ENCODE assay signal across 16 cellular contexts in genomic region chr4:9944431-9945425, GRCh38.
DNase-seq lines count a peak whose midpoint lies in the region; ATAC-seq and TF ChIP-seq lines count a peak whose summit lies in the region.
"Had no signal": no experiment of that assay in that cellular context is flagged by ENCODE, and none has a peak within 500 bp of the region (broad histone marks: within the 10 kb centered on the region; RNA-seq: fewer than 3 reads in every experiment).

No MANE protein-coding gene starts in this region.

- DNase-seq in EH (ENCODE audit: low read depth) (peak; percentile 7), RKO (ENCODE audit: low spot score) (peak; percentile 5), epithelial cell of prostate (ENCODE audit: low read depth, low spot score) (no peak), osteocyte (ENCODE audit: extremely low spot score, unreplicated experiment) (peak; percentile 56), CD1c-positive myeloid dendritic cell (ENCODE audit: extremely low spot score) (no peak), MV-4-11 (lab: John Stamatoyannopoulos, UW) (no peak)
- DNase-seq: AML-193; CD4-positive, CD25-positive, alpha-beta regulatory T cell; DMS79; GDM1; IMR-90; NCI-H1436 treated with DMSO at 0.1 percent for 48 hours; NCI-H2081; NCI-H510A treated with DMSO at 0.1 percent for 48 hours had no signal

- H3K9me3 Mint-ChIP-seq in osteocyte (ENCODE audit: unreplicated experiment), result no peaks in the 10 kb centered on the region

- H3K4me3 Mint-ChIP-seq in osteocyte (ENCODE audit: unreplicated experiment), result no peak overlapping the region
- H3K4me3 Mint-ChIP-seq: CD4-positive, CD25-positive, alpha-beta regulatory T cell had no signal

- peak overlapping the region; percentile 31 for H3K27ac ChIP-seq in epithelial cell of prostate

- H3K36me3 Mint-ChIP-seq in osteocyte (ENCODE audit: unreplicated experiment), result no peaks in the 10 kb centered on the region
- H3K36me3 Mint-ChIP-seq: CD4-positive, CD25-positive, alpha-beta regulatory T cell had no signal

- ATAC-seq in HG02884 (IDR thresholded peaks at IDR 0.05; ENCODE audit: unreplicated experiment), result no peak
- ATAC-seq in HG03354 (IDR thresholded peaks at IDR 0.05; ENCODE audit: poor library complexity, severe bottlenecking, unreplicated experiment), result no peak

- no peak for TF ChIP-seq CTCF in osteocyte (IDR thresholded peaks at IDR 0.05)

- H3K27me3 Mint-ChIP-seq in osteocyte (ENCODE audit: unreplicated experiment), result no peaks in the 10 kb centered on the region

- H3K27ac Mint-ChIP-seq in osteocyte (ENCODE audit: unreplicated experiment), result no peak overlapping the region
- H3K27ac Mint-ChIP-seq: CD4-positive, CD25-positive, alpha-beta regulatory T cell had no signal

- H3K4me1 Mint-ChIP-seq in osteocyte (ENCODE audit: unreplicated experiment), result no peaks in the 10 kb centered on the region
- H3K4me1 Mint-ChIP-seq: CD4-positive, CD25-positive, alpha-beta regulatory T cell had no signal

Comparison
In these comparisons a context has a peak if more than half of its experiments do, and no peak if none do; other contexts are left out.
1. DNase-seq: peak in EH (single experiment), RKO (single experiment) and osteocyte (single experiment); none in epithelial cell of prostate (single experiment), CD1c-positive myeloid dendritic cell (single experiment) and MV-4-11 (single experiment).